ENCODE assay signal across 17 cellular contexts in genomic region chr12:131825146-131825892, GRCh38. TPM values are rescaled to one million over a fixed set of nuclear protein-coding genes. Genes with fewer than 3 reads are reported as not detected.
A peak's percentile ranks its signal among the peaks of the same experiment; 100 is the strongest.
DNase-seq lines count a peak whose midpoint lies in the region; TF ChIP-seq lines count a peak whose summit lies in the region.
"Had no signal": no experiment of that assay in that cellular context is flagged by ENCODE, and none has a peak within 500 bp of the region (broad histone marks: within the 10 kb centered on the region; RNA-seq: fewer than 3 reads in every experiment).

No MANE protein-coding gene starts in this region.

- WGBS in tibial nerve, 2 donors = 49 to 55% methylated on average over 18 of the region's 18 CpGs

- H3K27ac ChIP-seq in BLaER1 treated with 17β-estradiol and CSF1 and Interleukin-3, amounts not matched to agents 10 nM and 100 nM = peak overlapping the region in 4 of 11 experiments; percentile 6 to 52 (median 34); a peak in 6 of 22 replicates
- H3K27ac ChIP-seq in osteoblast (ENCODE audit: low read depth, low read length) (no peak overlapping the region), tibial nerve (peak overlapping the region in 2 of 4 donors; percentile 2 to 54)
- H3K27ac ChIP-seq: brain microvascular endothelial cell, right atrium auricular region had no signal

- peak overlapping the region in 10 of 11 experiments; percentile 7 to 81 (median 66); a peak in 19 of 22 replicates for H3K4me2 ChIP-seq in BLaER1 treated with 17β-estradiol and CSF1 and Interleukin-3, amounts not matched to agents 10 nM and 100 nM
- H3K4me2 ChIP-seq in Loucy (ENCODE audit: low read depth, low read length, poor library complexity, severe bottlenecking) (peak overlapping the region; percentile 7), osteoblast (ENCODE audit: insufficient read depth, low read length) (peak overlapping the region; percentile 86)

- TF ChIP-seq CTCF in Loucy (conservative IDR thresholded peaks at IDR 0.05; ENCODE audit: low read length) (no peak), osteoblast (IDR thresholded peaks at IDR 0.05; ENCODE audit: extremely low read depth, low read depth, low read length) (no peak), tibial nerve (IDR thresholded peaks at IDR 0.05) (no peak)

- no peaks in the 10 kb centered on the region for H3K79me2 ChIP-seq in Loucy (ENCODE audit: insufficient read depth, low read length)
- H3K79me2 ChIP-seq in osteoblast (ENCODE audit: insufficient read depth, low read length) = no peaks in the 10 kb centered on the region

- peaks cover 18 to 66% (median 61%) of the 10 kb centered on the region in 10 experiments for H3K4me1 ChIP-seq in BLaER1 treated with 17β-estradiol and CSF1 and Interleukin-3, amounts not matched to agents 10 nM and 100 nM
- H3K4me1 ChIP-seq in Loucy (ENCODE audit: insufficient read depth, low read length, poor library complexity, severe bottlenecking) (peaks cover 9% of the 10 kb centered on the region), osteoblast (ENCODE audit: insufficient read depth, low read length) (peaks cover 7% of the 10 kb centered on the region), tibial nerve (peaks cover 0 to 35% (median 13%) of the 10 kb centered on the region in 4 donors)

- TF ChIP-seq POLR2A in tibial nerve (IDR thresholded peaks at IDR 0.05) = no peak

- no peaks in the 10 kb centered on the region for H3K36me3 ChIP-seq in BLaER1 treated with 17β-estradiol and CSF1 and Interleukin-3, amounts not matched to agents 10 nM and 100 nM
- H3K36me3 ChIP-seq in Loucy (ENCODE audit: insufficient read depth, low read length) (no peaks in the 10 kb centered on the region), osteoblast (ENCODE audit: insufficient read depth, low read length) (no peaks in the 10 kb centered on the region), tibial nerve (no peaks in the 10 kb centered on the region)
- H3K36me3 ChIP-seq: brain microvascular endothelial cell, right atrium auricular region had no signal

- TF ChIP-seq EP300 in tibial nerve (IDR thresholded peaks at IDR 0.05) = no peak

- H3F3A ChIP-seq in Loucy (ENCODE audit: low read depth) = no peaks in the 10 kb centered on the region

- peaks cover 20 to 29% (median 22%) of the 10 kb centered on the region in 11 experiments for H3K27me3 ChIP-seq in BLaER1 treated with 17β-estradiol and CSF1 and Interleukin-3, amounts not matched to agents 10 nM and 100 nM
- no peaks in the 10 kb centered on the region for H3K27me3 ChIP-seq in Loucy (ENCODE audit: insufficient read depth, low read length, poor library complexity, severe bottlenecking)
- peaks cover 6% of the 10 kb centered on the region for H3K27me3 ChIP-seq in osteoblast (ENCODE audit: insufficient read depth, low read length)
- peaks cover 0 to 15% of the 10 kb centered on the region in 2 donors for H3K27me3 ChIP-seq in tibial nerve
- H3K27me3 ChIP-seq: brain microvascular endothelial cell had no signal

- no peaks in the 10 kb centered on the region for H3K9me2 ChIP-seq in Loucy (replicated peaks; ENCODE audit: low read depth, low read length)

- H2AFZ ChIP-seq in Loucy (ENCODE audit: low read length) (no peak overlapping the region), osteoblast (ENCODE audit: low read length) (peak overlapping the region; percentile 74)

- no peak overlapping the region for H3K4me3 ChIP-seq in BLaER1 treated with 17β-estradiol and CSF1 and Interleukin-3, amounts not matched to agents 10 nM and 100 nM
- no peak overlapping the region for H3K4me3 ChIP-seq in Loucy (ENCODE audit: low read length, poor library complexity, severe bottlenecking)
- peak overlapping the region; percentile 56 for H3K4me3 ChIP-seq in osteoblast (ENCODE audit: insufficient read depth, low read length)
- H3K4me3 ChIP-seq in tibial nerve = no peak overlapping the region
- H3K4me3 ChIP-seq: right atrium auricular region had no signal

- H3K9me3 ChIP-seq in BLaER1 treated with 17β-estradiol and CSF1 and Interleukin-3, amounts not matched to agents 10 nM and 100 nM (replicated peaks in 1 of 11) = no peaks in the 10 kb centered on the region
- H3K9me3 ChIP-seq in Loucy (ENCODE audit: insufficient read depth, low read depth, low read length) (no peaks in the 10 kb centered on the region), osteoblast (ENCODE audit: low read depth, low read length) (no peaks in the 10 kb centered on the region), tibial nerve (no peaks in the 10 kb centered on the region)
- H3K9me3 ChIP-seq: right atrium auricular region had no signal

- DNase-seq in fibroblast of gingiva (ENCODE audit: low read depth) = peak; percentile 76
- DNase-seq in osteoblast (ENCODE audit: insufficient read length, low spot score, missing footprints) = peak; percentile 90
- DNase-seq in NOMO-1 (lab: John Stamatoyannopoulos, UW; ENCODE audit: unreplicated experiment in 2 of 2) = no peak
- no peak for DNase-seq in cerebellum (ENCODE audit: low spot score)
- DNase-seq in tibial nerve (ENCODE audit: low spot score in 2 of 2) = no peak
- no peak for DNase-seq in NCI-H1436 treated with DMSO at 0.1 percent for 48 hours (lab: John Stamatoyannopoulos, UW)
- DNase-seq: brain microvascular endothelial cell; CD8-positive, alpha-beta memory T cell; effector CD4-positive, alpha-beta T cell; kidney; NCI-H146; NCI-H69; stimulated activated CD4-positive, alpha-beta T cell treated with anti-CD3 and anti-CD28 coated beads, Interleukin-4, amount 100 ng/mL, for 24 hours had no signal

- H3K9ac ChIP-seq in BLaER1 treated with 17β-estradiol and CSF1 and Interleukin-3, amounts not matched to agents 10 nM and 100 nM = peak overlapping the region in 3 of 11 experiments; percentile 11 to 41 (median 15); a peak in 4 of 22 replicates
- H3K9ac ChIP-seq in Loucy (ENCODE audit: low read depth, low read length, poor library complexity, severe bottlenecking) = no peak overlapping the region

- peaks cover 0 to 25% (median 19%) of the 10 kb centered on the region in 11 experiments; a peak in 19 of 22 replicates for H4K20me1 ChIP-seq in BLaER1 treated with 17β-estradiol and CSF1 and Interleukin-3, amounts not matched to agents 10 nM and 100 nM
- H4K20me1 ChIP-seq in Loucy (ENCODE audit: insufficient read depth, low read length, poor library complexity, severe bottlenecking) (no peaks in the 10 kb centered on the region), osteoblast (ENCODE audit: insufficient read depth, low read length) (no peaks in the 10 kb centered on the region)

RNA-seq across cellular contexts. Expression of gene MMP17, which starts 2.9 kb away (rescaled TPM):
- 10.5 and 11.2 TPM in 2 replicates for total RNA-seq in osteoblast
- 15.3 TPM for total RNA-seq in cerebellum
- total RNA-seq in tibial nerve = 10 to 100 TPM; 10.9 to 65.3 (median 32.6) TPM
- total RNA-seq: T-helper 2 cell treated with Interferon-gamma antibody and Interleukin-4, amounts not matched to agents 100 ng/mL and 5 ng/mL, for 36 hours had no signal

Comparison
In these comparisons a context has a peak if more than half of its experiments do, and no peak if none do; other contexts are left out.
1. H3K4me2 ChIP-seq: peak in every context shown above with its lines; median percentile 86 in osteoblast; 66 in BLaER1 treated with 17β-estradiol and CSF1 and Interleukin-3, amounts not matched to agents 10 nM and 100 nM; 7 in Loucy.
2. DNase-seq: peak in fibroblast of gingiva (single experiment) and osteoblast (single experiment); none in NOMO-1 (0 of 2), cerebellum (single experiment), tibial nerve (0 of 2) and NCI-H1436 treated with DMSO at 0.1 percent for 48 hours (single experiment).